Comparison of ENCODE assay signal across 26 cellular contexts in genomic region chr5:88304356-88304755, GRCh38.
"Had no signal": no experiment of that assay in that cellular context is flagged by ENCODE, and none has a peak within 500 bp of the region (broad histone marks: within the 10 kb centered on the region; RNA-seq: fewer than 3 reads in every experiment).

No MANE protein-coding gene starts in this region.

- H3K27ac Mint-ChIP-seq: activated CD4-positive, alpha-beta memory T cell treated with anti-CD3 and anti-CD28 coated beads for 36 hours; activated CD4-positive, alpha-beta T cell treated with anti-CD3 and anti-CD28 coated beads for 36 hours; activated CD4-positive, alpha-beta T cell treated with anti-CD3 and anti-CD28 coated beads, Interleukin-2, amount 10 ng/mL, durations not matched to agents 7 days and 5 days; activated naive CD4-positive, alpha-beta T cell treated with anti-CD3 and anti-CD28 coated beads for 36 hours; activated naive CD4-positive, alpha-beta T cell treated with anti-CD3 and anti-CD28 coated beads, Interleukin-2, amount 50 U/mL, for 72 hours; activated T-helper 1 cell treated with anti-CD3 and anti-CD28 coated beads, Interleukin-12 subunit alpha, Interleukin-12 subunit beta, Interleukin-2, Interleukin-4 antibody, amounts not matched to agents 30 ng/mL and 10 ng/mL and 1 ng/mL, durations not matched to agents 14 hours and 24 hours and 36 hours had no signal

- H3K27ac ChIP-seq: adrenal gland, body of pancreas, breast epithelium, Peyer's patch had no signal

- H3K4me1 Mint-ChIP-seq: activated CD4-positive, alpha-beta T cell treated with anti-CD3 and anti-CD28 coated beads for 36 hours; activated CD4-positive, alpha-beta T cell treated with anti-CD3 and anti-CD28 coated beads, Interleukin-2, amount 10 ng/mL, durations not matched to agents 7 days and 5 days had no signal

- H3K4me1 ChIP-seq: adrenal gland, body of pancreas, breast epithelium, Peyer's patch had no signal

- H3K9me3 ChIP-seq: adrenal gland, breast epithelium, Peyer's patch had no signal

- ATAC-seq: activated CD4-positive, alpha-beta T cell treated with anti-CD3 and anti-CD28 coated beads for 36 hours; activated CD4-positive, CD25-positive, alpha-beta regulatory T cell treated with anti-CD3 and anti-CD28 coated beads, Interleukin-2, amount 50 U/mL, for 24 hours; activated naive CD4-positive, alpha-beta T cell treated with anti-CD3 and anti-CD28 coated beads, Interleukin-2, amount 50 U/mL, for 72 hours; activated T-cell treated with anti-CD3 and anti-CD28 coated beads, Interleukin-2, amount 50 U/mL, for 4 hours; body of pancreas; PC-3 had no signal

- DNase-seq: activated CD4-positive, alpha-beta memory T cell treated with anti-CD3 and anti-CD28 coated beads for 36 hours; activated CD4-positive, alpha-beta T cell treated with anti-CD3 and anti-CD28 coated beads for 36 hours; activated CD4-positive, alpha-beta T cell treated with anti-CD3 and anti-CD28 coated beads, Interleukin-2, amount 10 ng/mL, durations not matched to agents 7 days and 5 days; activated CD8-positive, alpha-beta memory T cell treated with anti-CD3 and anti-CD28 coated beads, Interleukin-2, amount 50 U/mL, for 4 hours; activated gamma-delta T cell treated with Interleukin-2 at 50 U/mL for 16 hours; activated naive CD4-positive, alpha-beta T cell treated with anti-CD3 and anti-CD28 coated beads for 36 hours; activated T-cell treated with anti-CD3 and anti-CD28 coated beads for 4 hours; activated T-cell treated with anti-CD3 and anti-CD28 coated beads, Interleukin-2, amount 50 U/mL, for 4 hours; adrenal gland; body of pancreas; NCI-H1092 treated with DMSO at 0.1 percent for 48 hours; NCI-H1417; NCI-H187 treated with DMSO at 0.1 percent for 48 hours; NCI-H2081; NCI-H345; NCI-H524 treated with DMSO at 0.1 percent for 48 hours; PC-3; Peyer's patch; Right ventricle myocardium superior; RPMI8226; SW 1271; T1000 had no signal

- H3K36me3 ChIP-seq: adrenal gland, breast epithelium, Peyer's patch had no signal

- H3K27me3 ChIP-seq: adrenal gland, body of pancreas, breast epithelium, Peyer's patch had no signal

- H3K27me3 Mint-ChIP-seq: activated CD4-positive, alpha-beta T cell treated with anti-CD3 and anti-CD28 coated beads for 36 hours; activated CD4-positive, alpha-beta T cell treated with anti-CD3 and anti-CD28 coated beads, Interleukin-2, amount 10 ng/mL, durations not matched to agents 7 days and 5 days had no signal

- H3K4me3 Mint-ChIP-seq: activated CD4-positive, alpha-beta memory T cell treated with anti-CD3 and anti-CD28 coated beads for 36 hours; activated CD4-positive, alpha-beta T cell treated with anti-CD3 and anti-CD28 coated beads for 36 hours; activated CD4-positive, alpha-beta T cell treated with anti-CD3 and anti-CD28 coated beads, Interleukin-2, amount 10 ng/mL, durations not matched to agents 7 days and 5 days; activated naive CD4-positive, alpha-beta T cell treated with anti-CD3 and anti-CD28 coated beads for 36 hours; activated T-cell treated with anti-CD3 and anti-CD28 coated beads, Interleukin-2, amount 50 U/mL, for 4 hours; activated T-helper 1 cell treated with anti-CD3 and anti-CD28 coated beads, Interleukin-12 subunit alpha, Interleukin-12 subunit beta, Interleukin-2, Interleukin-4 antibody, amounts not matched to agents 30 ng/mL and 10 ng/mL and 1 ng/mL, durations not matched to agents 14 hours and 24 hours and 36 hours had no signal

- H3K4me3 ChIP-seq: adrenal gland, body of pancreas, breast epithelium, Peyer's patch had no signal
